In the genomic region with DNA sequence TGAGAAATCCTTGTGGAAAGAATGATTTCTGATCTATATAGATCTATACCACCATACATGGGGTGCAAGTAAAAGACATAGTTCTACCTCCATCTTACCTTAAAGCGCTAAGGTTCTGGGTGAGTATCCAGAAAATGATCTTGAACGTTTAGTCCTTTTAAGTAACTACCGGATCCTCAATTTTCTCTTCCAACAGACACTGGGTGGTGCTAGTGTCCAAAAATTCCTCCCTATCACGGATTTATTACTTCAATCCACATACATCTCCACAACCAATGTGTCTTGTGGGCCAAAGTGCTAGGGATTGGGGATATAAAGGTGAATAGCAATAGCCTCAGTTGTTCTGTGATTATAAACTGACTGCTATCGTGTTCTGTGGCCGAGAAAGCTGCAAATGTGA, we compare ENCODE assay signal across 13 cellular contexts. TPM values are rescaled to one million over a fixed set of nuclear protein-coding genes. Genes with fewer than 3 reads are reported as not detected.
DNase-seq lines count a peak whose midpoint lies in the region; ATAC-seq, FAIRE-seq and TF ChIP-seq lines count a peak whose summit lies in the region.
"Not testable (repeated sequence)": the region's sequence is repeated elsewhere in the genome, so short reads cannot be mapped to it uniquely, and the experiment has no call there.
"Had no signal": no experiment of that assay in that cellular context is flagged by ENCODE, and none has a peak within 500 bp of the region (broad histone marks: within the 10 kb centered on the region; RNA-seq: fewer than 3 reads in every experiment).

No MANE protein-coding gene starts in this region.

- intact Hi-C loops in PC-3 (cut with micrococcal nuclease); K562 (cut with micrococcal nuclease): not testable (repeated sequence)

- not testable (repeated sequence) for H3K27ac ChIP-seq in A549; PC-3 (ENCODE audit: low read length); RWPE2 (ENCODE audit: poor library complexity, severe bottlenecking); K562 (ENCODE audit: extremely low read depth, low read depth, low read length)

- H3K9me2 ChIP-seq in PC-3 (replicated peaks; ENCODE audit: low read length): not testable (repeated sequence)

- not testable (repeated sequence) for H3K9me1 ChIP-seq in K562 (ENCODE audit: control insufficient read depth, insufficient read depth, low read length)

- H3K9me3 ChIP-seq in A549; PC-3 (ENCODE audit: low read length); RWPE2 (ENCODE audit: severe bottlenecking); K562 (replicated peaks; ENCODE audit: control insufficient read depth, insufficient read depth, low read depth, low read length): not testable (repeated sequence)

- CTCF ChIA-PET in A549 (lab: Yijun Ruan, JAX); PC-3 (lab: Charles Lee); K562 (lab: Yijun Ruan, JAX; ENCODE audit: low intra/inter-chr PET ratio): not testable (repeated sequence)

- DNase-seq in A549 (ENCODE audit: low read depth in 1 of 2, low spot score in 1 of 2); H54 (ENCODE audit: insufficient read length, low spot score); PC-3; RWPE2 (ENCODE audit: low spot score); K562 (ENCODE audit: extremely low read depth in 1 of 4, low spot score in 3 of 4): not testable (repeated sequence)

- TF ChIP-seq EP300 in A549 (IDR thresholded peaks at IDR 0.05); K562 (IDR thresholded peaks at IDR 0.05; ENCODE audit: low read length): not testable (repeated sequence)

- H3K36me3 ChIP-seq in PC-3 (ENCODE audit: low read depth, low read length); RWPE2 (ENCODE audit: low read depth); K562 (ENCODE audit: control insufficient read depth, insufficient read depth, low read length): not testable (repeated sequence)

- TF ChIP-seq RAD21 in A549 (conservative IDR thresholded peaks at IDR 0.05 in 1 of 2, IDR thresholded peaks at IDR 0.05 in 1 of 2); K562 (CRISPR knock-in tag; conservative IDR thresholded peaks at IDR 0.05 in 1 of 2, IDR thresholded peaks at IDR 0.05 in 1 of 2): not testable (repeated sequence)

- not testable (repeated sequence) for H3K4me2 ChIP-seq in A549; PC-3 (ENCODE audit: low read length); K562 (ENCODE audit: insufficient read depth, low read length)

- not testable (repeated sequence) for H3K27me3 ChIP-seq in PC-3 (ENCODE audit: low read length); RWPE2 (ENCODE audit: insufficient read depth, poor library complexity, severe bottlenecking); K562 (ENCODE audit: control insufficient read depth in 2 of 2, insufficient read depth in 2 of 2, low read length in 2 of 2)

- not testable (repeated sequence) for H3F3A ChIP-seq in PC-3 (ENCODE audit: low read length, unreplicated experiment)

- not testable (repeated sequence) for TF ChIP-seq POLR2A in A549 (IDR thresholded peaks at IDR 0.05; ENCODE audit: low read length); H54 (IDR thresholded peaks at IDR 0.05; ENCODE audit: low read depth, low read length); K562 (conservative IDR thresholded peaks at IDR 0.05)

- H4K20me1 ChIP-seq in PC-3 (ENCODE audit: low read length); K562 (replicated peaks; ENCODE audit: control insufficient read depth, insufficient read depth, low read length): not testable (repeated sequence)

- POLR2A ChIA-PET in A549 (lab: Yijun Ruan, JAX); PC-3 (lab: Charles Lee; ENCODE audit: unreplicated experiment); K562 (lab: Yijun Ruan, JAX): not testable (repeated sequence)

- not testable (repeated sequence) for TF ChIP-seq CTCF in A549 (IDR thresholded peaks at IDR 0.05); PC-3 (conservative IDR thresholded peaks at IDR 0.05; ENCODE audit: low read depth, low read length); RWPE2 (IDR thresholded peaks at IDR 0.05; ENCODE audit: poor library complexity, severe bottlenecking); K562 (IDR thresholded peaks at IDR 0.05 in 2 of 3, conservative IDR thresholded peaks at IDR 0.05 in 1 of 3; ENCODE audit: insufficient read depth in 2 of 3, low read depth in 1 of 3, low read length in 3 of 3)

- H2AFZ ChIP-seq in PC-3 (ENCODE audit: low read length); K562 (ENCODE audit: low read depth, low read length): not testable (repeated sequence)

- H3K4me3 ChIP-seq in A549; PC-3 (ENCODE audit: low read length); RWPE2 (ENCODE audit: severe bottlenecking); K562: not testable (repeated sequence)

- WGBS in A549 (ENCODE audit: missing lambda C conversion rate): no CpG with 5 or more reads among the region's 6 CpGs
- no CpG with 5 or more reads among the region's 6 CpGs for WGBS in K562 (ENCODE audit: insufficient coverage, low coverage, missing lambda C conversion rate)

- H3K4me1 ChIP-seq in A549; PC-3 (ENCODE audit: insufficient read depth, low read length); RWPE2 (ENCODE audit: insufficient read depth, poor library complexity, severe bottlenecking); K562 (replicated peaks in 1 of 2; ENCODE audit: control insufficient read depth in 2 of 2, insufficient read depth in 2 of 2, low read length in 2 of 2): not testable (repeated sequence)

- H3K79me2 ChIP-seq in PC-3 (ENCODE audit: low read length); K562 (ENCODE audit: control insufficient read depth, insufficient read depth, low read length): not testable (repeated sequence)

- in situ Hi-C loops in K562 (cut with MboI): not testable (repeated sequence)

- peak; percentile 96 for FAIRE-seq in A549 (lab: Jason Lieb, UNC)
- peak; percentile 34 for FAIRE-seq in G401.6 (lab: Jason Lieb, UNC)
- peak; percentile 78 for FAIRE-seq in H54 (lab: Jason Lieb, UNC)
- peak; percentile 48 for FAIRE-seq in K562 (lab: Jason Lieb, UNC)

- BruUV-seq in PC-3 (replicated peaks; lab: Mats Ljungman, UMichigan); K562 (replicated peaks; lab: Mats Ljungman, UMichigan): not testable (repeated sequence)

- not testable (repeated sequence) for H3K9ac ChIP-seq in PC-3 (ENCODE audit: low read length); K562 (ENCODE audit: insufficient read depth in 1 of 2, low read depth in 2 of 2, low read length in 2 of 2)

- ATAC-seq in A549 (peak; percentile 56 to 61; a peak in 3 of 6 replicates), PC-3 (0 out of 2 replicates have a peak, but pooled peaks have one; percentile 17), RWPE2 (ENCODE audit: low read depth) (0 out of 3 replicates have a peak, but pooled peaks have one; percentile 31)
- ATAC-seq in K562: not testable (repeated sequence)

RNA-seq across cellular contexts. Expression of a gene that starts 1.8 kb away (rescaled TPM):
- polyA plus RNA-seq in A549 (2011; rRNA removed) (8.4 and 12.2 TPM in 2 replicates), A549 (2017; fragmentation: RNase III; extraction: RNeasy Plus Mini Kit Qiagen cat#74134 plus additional on column Dnase treatment) (5.3 to 8.0 TPM (median 6.5 TPM) in 3 replicates), K562 (2011; rRNA removed) (0.77 TPM in 1 of 2 replicates, not detected in the other), K562 (2014; fragmentation: Illumina TruSeq; extraction: Trizol) (0.14 TPM in 1 of 2 replicates, not detected in the other), K562 (2014; fragmentation: Nextera tagmentation; extraction: Ambion mirVana) (under 1 TPM; 0.32 to 0.39 TPM), K562 (2014; rRNA removed) (0.05 and 0.93 TPM in 2 replicates)
- 4.3 TPM in 2 replicates for polyA plus RNA-seq in A549 (2012; cell fraction: cytosol; rRNA removed)
- polyA plus RNA-seq in A549 (2012; cell fraction: nucleus; rRNA removed): 2.2 and 3.3 TPM in 2 replicates
- polyA minus RNA-seq in A549 (2011; rRNA and poly(A)+ RNA removed): 1.1 and 1.2 TPM in 2 replicates
- total RNA-seq in PC-3 (2014; rRNA removed) (3.1 and 7.7 TPM in 2 replicates), K562 (2014; rRNA removed) (not detected in 2 replicates), K562 (2014; rRNA removed; fragmentation: Illumina TruSeq; extraction: Trizol) (0.22 TPM in 1 of 2 replicates, not detected in the other), K562 (2015; rRNA removed; fragmentation: Illumina TruSeq; extraction: Trizol) (not detected in 2 replicates), K562 (2021) (not detected in 2 replicates)
- total RNA-seq in K562 (2011; cell fraction: chromatin; rRNA removed; ENCODE audit: low replicate concordance): 0.12 and 0.32 TPM in 2 replicates
- 0.53 TPM in 1 of 2 replicates, not detected in the other for total RNA-seq in K562 (2011; cell fraction: nucleolus; rRNA removed)
- 0.51 TPM in 1 of 2 replicates, not detected in the other for total RNA-seq in K562 (2011; cell fraction: nucleoplasm; rRNA removed)
- polyA plus RNA-seq in K562 (2011; cell fraction: cytosol; rRNA removed): 0.07 TPM in 1 of 2 replicates, not detected in the other
- polyA plus RNA-seq in K562 (2011; cell fraction: nucleus; rRNA removed): 0.20 TPM in 1 of 2 replicates, not detected in the other
- polyA plus RNA-seq in K562 (2012): 0.36 and 0.46 TPM in 2 replicates
- not detected in 2 replicates for polyA minus RNA-seq in K562 (2011; rRNA and poly(A)+ RNA removed)
- polyA minus RNA-seq in K562 (2011; cell fraction: cytosol; rRNA and poly(A)+ RNA removed): not detected in 2 replicates
- not detected in 2 replicates for polyA minus RNA-seq in K562 (2011; cell fraction: nucleus; rRNA and poly(A)+ RNA removed)

RNA-seq across cellular contexts. Expression of a gene that starts 52.9 kb away (rescaled TPM):
- not detected in 2 replicates for polyA plus RNA-seq in A549 (2011; rRNA removed)
- polyA plus RNA-seq in A549 (2012; cell fraction: cytosol; rRNA removed): not detected in 2 replicates
- polyA plus RNA-seq in A549 (2012; cell fraction: nucleus; rRNA removed): not detected in 2 replicates
- not detected in 3 replicates for polyA plus RNA-seq in A549 (2017; fragmentation: RNase III; extraction: RNeasy Plus Mini Kit Qiagen cat#74134 plus additional on column Dnase treatment)
- polyA minus RNA-seq in A549 (2011; rRNA and poly(A)+ RNA removed): not detected in 2 replicates
- not detected in 2 replicates for total RNA-seq in PC-3 (2014; rRNA removed)
- total RNA-seq in K562 (2011; cell fraction: chromatin; rRNA removed; ENCODE audit: low replicate concordance): not detected in 2 replicates
- not detected in 2 replicates for total RNA-seq in K562 (2011; cell fraction: nucleolus; rRNA removed)
- total RNA-seq in K562 (2011; cell fraction: nucleoplasm; rRNA removed): not detected in 2 replicates
- not detected in 2 replicates for total RNA-seq in K562 (2014; rRNA removed)
- not detected in 2 replicates for total RNA-seq in K562 (2014; rRNA removed; fragmentation: Illumina TruSeq; extraction: Trizol)
- not detected in 2 replicates for total RNA-seq in K562 (2015; rRNA removed; fragmentation: Illumina TruSeq; extraction: Trizol)
- not detected in 2 replicates for total RNA-seq in K562 (2021)
- polyA plus RNA-seq in K562 (2011; rRNA removed): not detected in 2 replicates
- not detected in 2 replicates for polyA plus RNA-seq in K562 (2011; cell fraction: cytosol; rRNA removed)
- polyA plus RNA-seq in K562 (2011; cell fraction: nucleus; rRNA removed): not detected in 2 replicates
- polyA plus RNA-seq in K562 (2012): 0.17 TPM in 1 of 2 replicates, not detected in the other
- polyA plus RNA-seq in K562 (2014; fragmentation: Illumina TruSeq; extraction: Trizol): not detected in 2 replicates
- not detected for polyA plus RNA-seq in K562 (2014; fragmentation: Nextera tagmentation; extraction: Ambion mirVana)
- not detected in 2 replicates for polyA plus RNA-seq in K562 (2014; rRNA removed)
- not detected in 2 replicates for polyA minus RNA-seq in K562 (2011; rRNA and poly(A)+ RNA removed)
- not detected in 2 replicates for polyA minus RNA-seq in K562 (2011; cell fraction: cytosol; rRNA and poly(A)+ RNA removed)
- polyA minus RNA-seq in K562 (2011; cell fraction: nucleus; rRNA and poly(A)+ RNA removed): not detected in 2 replicates
- total RNA-seq: A673; CD4-positive, alpha-beta memory T cell; CD4-positive, CD25-positive, alpha-beta regulatory T cell; CD8-positive, alpha-beta memory T cell; GM12878 had no signal
- polyA plus RNA-seq: AG04450; CD14-positive monocyte; CD4-positive, alpha-beta memory T cell; CD4-positive, CD25-positive, alpha-beta regulatory T cell; CD8-positive, alpha-beta memory T cell; GM12878 had no signal
